ENCODE assay signal across 21 cellular contexts in genomic region chr20:15447549-15447948, GRCh38.
"Had no signal": no experiment of that assay in that cellular context is flagged by ENCODE, and none has a peak within 500 bp of the region (broad histone marks: within the 10 kb centered on the region; RNA-seq: fewer than 3 reads in every experiment).

No MANE protein-coding gene starts in this region.

- H3K36me3 Mint-ChIP-seq: memory B cell; mesothelial cell of epicardium; naive B cell; naive thymus-derived CD8-positive, alpha-beta T cell had no signal

- H3K27ac ChIP-seq: coronary artery, dorsolateral prefrontal cortex, esophagus muscularis mucosa, gastrocnemius medialis, heart right ventricle, left lung, lower lobe of right lung had no signal

- H3K4me1 Mint-ChIP-seq: memory B cell; naive thymus-derived CD8-positive, alpha-beta T cell had no signal

- H3K27me3 ChIP-seq: dorsolateral prefrontal cortex, esophagus muscularis mucosa, gastrocnemius medialis, heart right ventricle, left lung had no signal

- DNase-seq: dermis blood vessel endothelial cell; dorsolateral prefrontal cortex; effector CD4-positive, alpha-beta T cell; effector memory CD4-positive, alpha-beta T cell; foreskin melanocyte; gastrocnemius medialis; glutamatergic neuron; head of caudate nucleus; heart right ventricle; hippocampal formation; left cardiac atrium; left lung; left ventricle myocardium superior; lower lobe of right lung; mucosa of descending colon; naive B cell; naive thymus-derived CD8-positive, alpha-beta T cell had no signal

- H3K27ac Mint-ChIP-seq: memory B cell; mesothelial cell of epicardium; naive B cell; naive thymus-derived CD8-positive, alpha-beta T cell had no signal

- H3K9me3 ChIP-seq: esophagus muscularis mucosa, gastrocnemius medialis, heart right ventricle, left lung, lower lobe of right lung, mucosa of descending colon had no signal

- H3K9me3 Mint-ChIP-seq: memory B cell, mesothelial cell of epicardium, naive B cell had no signal

- H3K4me3 Mint-ChIP-seq: memory B cell; mesothelial cell of epicardium; naive B cell; naive thymus-derived CD8-positive, alpha-beta T cell had no signal

- H3K4me3 ChIP-seq: coronary artery, dorsolateral prefrontal cortex, esophagus muscularis mucosa, gastrocnemius medialis, heart right ventricle, left lung, lower lobe of right lung, mucosa of descending colon had no signal

- H3K4me1 ChIP-seq: gastrocnemius medialis, left lung, lower lobe of right lung had no signal

- ATAC-seq: gastrocnemius medialis; heart right ventricle; left cardiac atrium; left lung; left ventricle myocardium superior; mucosa of descending colon; naive thymus-derived CD8-positive, alpha-beta T cell had no signal

- H3K36me3 ChIP-seq: esophagus muscularis mucosa, gastrocnemius medialis, heart right ventricle, left lung, lower lobe of right lung had no signal
